8 cellular contexts compared by ENCODE assay signal in genomic region chrX:45769919-45770582, GRCh38.
DNase-seq lines count a peak whose midpoint lies in the region; TF ChIP-seq lines count a peak whose summit lies in the region.

No MANE protein-coding gene starts in this region.

- no peaks in the 10 kb centered on the region for H3K27me3 Mint-ChIP-seq in activated naive CD8-positive, alpha-beta T cell treated with anti-CD3 and anti-CD28 coated beads for 36 hours

- CTCF ChIA-PET in HEK293T (lab: Yijun Ruan, JAX): no interaction called here

- POLR2A ChIA-PET in HEK293T (lab: Yijun Ruan, JAX): interaction anchor here (0.6 to 2.8 kb wide), 10 partner anchors 10 to 602 kb away, joined by 3 to 15 read pairs (median 4); no protein-coding TSS in a partner anchor

- peak; percentile 23 for DNase-seq in activated T-cell treated with anti-CD3 and anti-CD28 coated beads for 24 hours (ENCODE audit: low read depth)
- no peak for DNase-seq in activated T-cell treated with anti-CD3 and anti-CD28 coated beads for 4 hours
- DNase-seq in HEK293T (ENCODE audit: extremely low spot score): peak; percentile 55
- peak; percentile 91 for DNase-seq in NB4 (ENCODE audit: low read depth)
- DNase-seq in activated naive CD8-positive, alpha-beta T cell treated with anti-CD3 and anti-CD28 coated beads for 36 hours: peak; percentile 59
- peak; percentile 80 for DNase-seq in right atrium auricular region (ENCODE audit: low spot score)
- DNase-seq in cortex of kidney (lab: John Stamatoyannopoulos, UW): no peak

- H3K9me3 ChIP-seq in right atrium auricular region (no peaks in the 10 kb centered on the region), skeletal muscle satellite cell (replicated peaks; ENCODE audit: low read length) (no peaks in the 10 kb centered on the region)

- peaks cover 38% of the 10 kb centered on the region for H3K36me3 Mint-ChIP-seq in activated naive CD8-positive, alpha-beta T cell treated with anti-CD3 and anti-CD28 coated beads for 36 hours

- peak overlapping the region; percentile 92 for H3K27ac Mint-ChIP-seq in activated naive CD8-positive, alpha-beta T cell treated with anti-CD3 and anti-CD28 coated beads for 36 hours

- H3K36me3 ChIP-seq in right atrium auricular region: no peaks in the 10 kb centered on the region
- peaks cover 46% of the 10 kb centered on the region for H3K36me3 ChIP-seq in skeletal muscle satellite cell (ENCODE audit: insufficient read depth, low read length)

- TF ChIP-seq CTCF in NB4 (IDR thresholded peaks at IDR 0.05; ENCODE audit: low read depth, low read length) (no peak), right atrium auricular region (IDR thresholded peaks at IDR 0.05) (no peak)

- H3K9ac ChIP-seq in skeletal muscle satellite cell (ENCODE audit: low read depth, low read length): peak overlapping the region; percentile 95

- peak overlapping the region; percentile 90 for H3K4me3 Mint-ChIP-seq in activated naive CD8-positive, alpha-beta T cell treated with anti-CD3 and anti-CD28 coated beads for 36 hours

- H3K4me3 ChIP-seq in NB4 (ENCODE audit: low read depth, low read length) (peak overlapping the region; percentile 92), right atrium auricular region (peak overlapping the region; percentile 34), skeletal muscle satellite cell (ENCODE audit: low read length) (peak overlapping the region; percentile 78)

- no peaks in the 10 kb centered on the region for H3K27me3 ChIP-seq in right atrium auricular region
- no peaks in the 10 kb centered on the region for H3K27me3 ChIP-seq in skeletal muscle satellite cell (ENCODE audit: control insufficient read depth, insufficient read depth, low read length)

- H3K27ac ChIP-seq in right atrium auricular region: peak overlapping the region; percentile 70 to 75

- H3K4me1 Mint-ChIP-seq in activated naive CD8-positive, alpha-beta T cell treated with anti-CD3 and anti-CD28 coated beads for 36 hours: peaks cover 41% of the 10 kb centered on the region

- H3K9me3 Mint-ChIP-seq in activated naive CD8-positive, alpha-beta T cell treated with anti-CD3 and anti-CD28 coated beads for 36 hours: no peaks in the 10 kb centered on the region

- no peaks in the 10 kb centered on the region for H3K4me1 ChIP-seq in right atrium auricular region
- H3K4me1 ChIP-seq in skeletal muscle satellite cell (ENCODE audit: control insufficient read depth, insufficient read depth, low read length): peaks cover 38% of the 10 kb centered on the region

- H3K4me2 ChIP-seq in skeletal muscle satellite cell (ENCODE audit: low read length): peak overlapping the region; percentile 82

- TF ChIP-seq POLR2A in NB4 (IDR thresholded peaks at IDR 0.05; ENCODE audit: extremely low read depth, insufficient read length): peak; percentile 78

TF ChIP-seq in HEK293T, 16 proteins besides CTCF, POLR2A, EP300 and RAD21:
- TF ChIP-seq PKNOX1 (IDR thresholded peaks at IDR 0.05): no peak
- no peak for TF ChIP-seq TARDBP (IDR thresholded peaks at IDR 0.05)
- TF ChIP-seq ZNF384 (IDR thresholded peaks at IDR 0.05): 0 out of 2 replicates have a peak, but pooled peaks have one; percentile 22
- TF ChIP-seq L3MBTL2 (conservative IDR thresholded peaks at IDR 0.05): no peak

Comparison
In these comparisons a context has a peak if more than half of its experiments do, and no peak if none do; other contexts are left out.
1. DNase-seq: peak in activated T-cell treated with anti-CD3 and anti-CD28 coated beads for 24 hours (single experiment), HEK293T (single experiment), NB4 (single experiment), activated naive CD8-positive, alpha-beta T cell treated with anti-CD3 and anti-CD28 coated beads for 36 hours (single experiment) and right atrium auricular region (single experiment); none in activated T-cell treated with anti-CD3 and anti-CD28 coated beads for 4 hours (single experiment) and cortex of kidney (single experiment).
2. H3K4me3 ChIP-seq: peak in every context shown above with its lines; median percentile 92 in NB4; 78 in skeletal muscle satellite cell; 34 in right atrium auricular region.